In genomic region chr17:75250009-75250471, GRCh38 we compare ENCODE assay signal across 8 cellular contexts. TPM values are rescaled to one million over a fixed set of nuclear protein-coding genes. Genes with fewer than 3 reads are reported as not detected.
DNase-seq lines count a peak whose midpoint lies in the region; ATAC-seq, FAIRE-seq and TF ChIP-seq lines count a peak whose summit lies in the region.

No MANE protein-coding gene starts in this region.

- H3K27ac Mint-ChIP-seq in astrocyte (ENCODE audit: unreplicated experiment) = no peak overlapping the region
- H3K27ac Mint-ChIP-seq in stimulated activated naive CD8-positive, alpha-beta T cell treated with anti-CD3 and anti-CD28 coated beads, Interleukin-15, amount 100 ng/mL, for 72 hours = peak overlapping the region; percentile 33 to 85

- TF ChIP-seq CTCF in astrocyte (IDR thresholded peaks at IDR 0.05; ENCODE audit: insufficient read depth, low read depth, low read length) (no peak), BE2C (IDR thresholded peaks at IDR 0.05; ENCODE audit: low read depth, low read length) (no peak)

- H3K4me1 Mint-ChIP-seq in astrocyte (ENCODE audit: low read depth, unreplicated experiment) = peaks cover 10% of the 10 kb centered on the region
- peaks cover 89% of the 10 kb centered on the region for H3K4me1 Mint-ChIP-seq in stimulated activated naive CD8-positive, alpha-beta T cell treated with anti-CD3 and anti-CD28 coated beads, Interleukin-15, amount 100 ng/mL, for 72 hours

- H3K4me3 ChIP-seq in astrocyte (ENCODE audit: insufficient read depth, low read depth, low read length) (peak overlapping the region; percentile 5), muscle layer of duodenum (ENCODE audit: low read depth in 1 of 2, low read length in 2 of 2) (peak overlapping the region; percentile 8 to 23), BE2C (ENCODE audit: low read depth, low read length) (no peak overlapping the region)

- H3K36me3 ChIP-seq in astrocyte (ENCODE audit: insufficient read depth, low read length) = peaks cover 10% of the 10 kb centered on the region
- peaks cover 16 to 17% of the 10 kb centered on the region in 2 donors for H3K36me3 ChIP-seq in muscle layer of duodenum (ENCODE audit: control insufficient read depth in 1 of 2, insufficient read depth in 2 of 2, low read length in 2 of 2)
- H3K36me3 ChIP-seq in BE2C = peaks cover 13% of the 10 kb centered on the region

- H3K27ac ChIP-seq in astrocyte (ENCODE audit: low read depth, low read length) (no peak overlapping the region), muscle layer of duodenum (ENCODE audit: low read length) (peak overlapping the region; percentile 57)

- DNase-seq in SK-MEL-5 (ENCODE audit: low read depth, low spot score) (peak; percentile 86), astrocyte (ENCODE audit: low read depth) (no peak), BE2C (no peak), DMS53 treated with DMSO at 0.1 percent for 48 hours (lab: John Stamatoyannopoulos, UW; ENCODE audit: unreplicated experiment) (no peak)
- peak; percentile 70 to 81 for DNase-seq in stimulated activated naive CD8-positive, alpha-beta T cell treated with anti-CD3 and anti-CD28 coated beads, Interleukin-15, amount 100 ng/mL, for 72 hours

- H3K4me1 ChIP-seq in astrocyte (ENCODE audit: insufficient read depth, low read length) (no peaks in the 10 kb centered on the region), muscle layer of duodenum (ENCODE audit: control insufficient read depth in 1 of 2, insufficient read depth in 2 of 2, low read length in 2 of 2) (peaks cover 0 to 7% of the 10 kb centered on the region in 2 donors), BE2C (peaks cover 4% of the 10 kb centered on the region; the same call in 1 of the 2 replicates)

- peak overlapping the region; percentile 31 for H3K4me3 Mint-ChIP-seq in astrocyte (ENCODE audit: unreplicated experiment)
- peak overlapping the region; percentile 80 to 89 for H3K4me3 Mint-ChIP-seq in stimulated activated naive CD8-positive, alpha-beta T cell treated with anti-CD3 and anti-CD28 coated beads, Interleukin-15, amount 100 ng/mL, for 72 hours

- FAIRE-seq in astrocyte (lab: Jason Lieb, UNC) = no peak

- no peak overlapping the region for H2AFZ ChIP-seq in astrocyte (ENCODE audit: low read depth, low read length)

- H3K9ac ChIP-seq in astrocyte (ENCODE audit: low read length) = peak overlapping the region; percentile 34

- H3K27me3 Mint-ChIP-seq in astrocyte (ENCODE audit: low read depth, unreplicated experiment) = no peaks in the 10 kb centered on the region
- no peaks in the 10 kb centered on the region for H3K27me3 Mint-ChIP-seq in stimulated activated naive CD8-positive, alpha-beta T cell treated with anti-CD3 and anti-CD28 coated beads, Interleukin-15, amount 100 ng/mL, for 72 hours

- H3K9me3 ChIP-seq in astrocyte (ENCODE audit: insufficient read depth, low read depth, low read length) (no peaks in the 10 kb centered on the region), muscle layer of duodenum (ENCODE audit: control insufficient read depth in 1 of 2, low read length in 2 of 2) (no peaks in the 10 kb centered on the region), BE2C (no peaks in the 10 kb centered on the region)

- peaks cover 45% of the 10 kb centered on the region for H3K79me2 ChIP-seq in astrocyte (ENCODE audit: insufficient read depth, low read length)

- ATAC-seq in GM18499 (IDR thresholded peaks at IDR 0.05; ENCODE audit: insufficient read depth, unreplicated experiment) (peak; percentile 72), HG02678 (IDR thresholded peaks at IDR 0.05; ENCODE audit: unreplicated experiment) (peak; percentile 87)
- peak; percentile 99 for ATAC-seq in stimulated activated naive CD8-positive, alpha-beta T cell treated with anti-CD3 and anti-CD28 coated beads, Interleukin-15, amount 100 ng/mL, for 72 hours

- H3K4me2 ChIP-seq in astrocyte (ENCODE audit: low read length) = peak overlapping the region; percentile 73

- in situ Hi-C loops in SK-MEL-5 (cut with HindIII; ENCODE audit: low pct_unique_long_range_greater_than_20kb, low sequenced_read_pairs) = no loop called here

- no peaks in the 10 kb centered on the region for H3K27me3 ChIP-seq in astrocyte (ENCODE audit: insufficient read depth, low read length)
- H3K27me3 ChIP-seq in muscle layer of duodenum (ENCODE audit: low read depth, low read length) = no peaks in the 10 kb centered on the region
- no peaks in the 10 kb centered on the region for H3K27me3 ChIP-seq in BE2C

- peaks cover 9% of the 10 kb centered on the region for H3K36me3 Mint-ChIP-seq in astrocyte (ENCODE audit: low read depth, unreplicated experiment)

- H4K20me1 ChIP-seq in astrocyte (ENCODE audit: insufficient read depth, low read length) = peaks cover 56% of the 10 kb centered on the region

- H3K9me3 Mint-ChIP-seq in astrocyte (ENCODE audit: unreplicated experiment) = no peaks in the 10 kb centered on the region
- no peaks in the 10 kb centered on the region for H3K9me3 Mint-ChIP-seq in stimulated activated naive CD8-positive, alpha-beta T cell treated with anti-CD3 and anti-CD28 coated beads, Interleukin-15, amount 100 ng/mL, for 72 hours

RNA-seq across cellular contexts. Expression of gene GGA3, which starts 11.4 kb away (rescaled TPM):
- 15.7 and 17.4 TPM in 2 replicates for total RNA-seq in SK-MEL-5 (2014; rRNA removed; shearing (Covaris generic))
- polyA plus RNA-seq in SK-MEL-5 (2015; cell fraction: cytosol; rRNA removed) = 39.1 and 44.4 TPM in 2 replicates
- polyA plus RNA-seq in SK-MEL-5 (2015; cell fraction: nucleus; rRNA removed) = 222 and 247 TPM in 2 replicates
- 25.3 and 28.5 TPM in 2 replicates for total RNA-seq in astrocyte
- 66.2 TPM for polyA plus RNA-seq in BE2C (2012; ENCODE audit: insufficient read depth, insufficient read length, low read depth)

RNA-seq across cellular contexts. Expression of gene MRPS7, which starts 11.6 kb away (rescaled TPM):
- total RNA-seq in SK-MEL-5 (2014; rRNA removed; shearing (Covaris generic)) = 184 and 188 TPM in 2 replicates
- 100 and 108 TPM in 2 replicates for polyA plus RNA-seq in SK-MEL-5 (2015; cell fraction: cytosol; rRNA removed)
- polyA plus RNA-seq in SK-MEL-5 (2015; cell fraction: nucleus; rRNA removed) = 73.3 and 73.8 TPM in 2 replicates
- 50.0 and 55.0 TPM in 2 replicates for total RNA-seq in astrocyte
- 232 TPM for polyA plus RNA-seq in BE2C (2012; ENCODE audit: insufficient read depth, insufficient read length, low read depth)

RNA-seq across cellular contexts. Expression of gene MIF4GD, which starts 21.0 kb away (rescaled TPM):
- 20.8 and 22.9 TPM in 2 replicates for total RNA-seq in SK-MEL-5 (2014; rRNA removed; shearing (Covaris generic))
- 53.3 and 57.8 TPM in 2 replicates for polyA plus RNA-seq in SK-MEL-5 (2015; cell fraction: cytosol; rRNA removed)
- 37.8 and 52.5 TPM in 2 replicates for polyA plus RNA-seq in SK-MEL-5 (2015; cell fraction: nucleus; rRNA removed)
- total RNA-seq in astrocyte = 3.9 and 5.0 TPM in 2 replicates
- polyA plus RNA-seq in BE2C (2012; ENCODE audit: insufficient read depth, insufficient read length, low read depth) = 61.8 TPM

RNA-seq across cellular contexts. Expression of gene SLC25A19, which starts 39.2 kb away (rescaled TPM):
- total RNA-seq in SK-MEL-5 (2014; rRNA removed; shearing (Covaris generic)) = 18.1 and 21.0 TPM in 2 replicates
- polyA plus RNA-seq in SK-MEL-5 (2015; cell fraction: cytosol; rRNA removed) = 27.2 and 30.3 TPM in 2 replicates
- polyA plus RNA-seq in SK-MEL-5 (2015; cell fraction: nucleus; rRNA removed) = 28.4 and 43.5 TPM in 2 replicates
- total RNA-seq in astrocyte = 8.8 and 12.8 TPM in 2 replicates
- polyA plus RNA-seq in BE2C (2012; ENCODE audit: insufficient read depth, insufficient read length, low read depth) = 35.1 TPM

RNA-seq across cellular contexts. Expression of gene NUP85, which starts 44.6 kb away (rescaled TPM):
- 46.0 and 49.4 TPM in 2 replicates for total RNA-seq in SK-MEL-5 (2014; rRNA removed; shearing (Covaris generic))
- polyA plus RNA-seq in SK-MEL-5 (2015; cell fraction: cytosol; rRNA removed) = 60.8 and 61.4 TPM in 2 replicates
- polyA plus RNA-seq in SK-MEL-5 (2015; cell fraction: nucleus; rRNA removed) = 280 and 471 TPM in 2 replicates
- 37.3 and 44.3 TPM in 2 replicates for total RNA-seq in astrocyte
- 96.3 TPM for polyA plus RNA-seq in BE2C (2012; ENCODE audit: insufficient read depth, insufficient read length, low read depth)

Comparison
In these comparisons a context has a peak if more than half of its experiments do, and no peak if none do; other contexts are left out.
1. DNase-seq: peak in SK-MEL-5 (single experiment) and stimulated activated naive CD8-positive, alpha-beta T cell treated with anti-CD3 and anti-CD28 coated beads, Interleukin-15, amount 100 ng/mL, for 72 hours (2 of 2); none in astrocyte (single experiment), BE2C (single experiment) and DMS53 treated with DMSO at 0.1 percent for 48 hours (single experiment).
2. Peak in every context shown above with its lines, with median percentiles within 50 percentile points of each other: ATAC-seq.